ENCODE assay signal across 2 cellular contexts in genomic region chr14:103230658-103231334, GRCh38.
TF ChIP-seq lines count a peak whose summit lies in the region.

No MANE protein-coding gene starts in this region.

TF ChIP-seq in HepG2, 621 proteins besides CTCF, POLR2A, EP300 and RAD21:
- TF ChIP-seq SIX1 (CRISPR knock-in tag; IDR thresholded peaks at IDR 0.05; ENCODE audit: borderline replicate concordance) (no peak), CEBPZ (IDR thresholded peaks at IDR 0.05; ENCODE audit: low read length) (no peak), ZBTB37 (CRISPR knock-in tag; IDR thresholded peaks at IDR 0.05) (no peak), MAFK (conservative IDR thresholded peaks at IDR 0.05 in 1 of 2, IDR thresholded peaks at IDR 0.05 in 1 of 2; ENCODE audit: low read length in 2 of 2) (no peak)

TF ChIP-seq in H1, 55 proteins besides CTCF, POLR2A, EP300 and RAD21:
- TF ChIP-seq BRCA1 (IDR thresholded peaks at IDR 0.05; ENCODE audit: low read depth, low read length) (no peak), CTBP2 (IDR thresholded peaks at IDR 0.05; ENCODE audit: borderline replicate concordance, insufficient read depth, insufficient read length, low read length) (no peak), HDAC2 (IDR thresholded peaks at IDR 0.05; ENCODE audit: borderline replicate concordance in 1 of 2, low read depth in 2 of 2, low read length in 2 of 2) (no peak), KDM4A (IDR thresholded peaks at IDR 0.05; ENCODE audit: low read depth, low read length, severe bottlenecking) (no peak), CHD1 (IDR thresholded peaks at IDR 0.05; ENCODE audit: low read depth, low read length) (no peak), POLR2AphosphoS5 (IDR thresholded peaks at IDR 0.05; ENCODE audit: low read depth, low read length) (no peak), CHD2 (IDR thresholded peaks at IDR 0.05; ENCODE audit: low read length) (no peak), KDM5A (IDR thresholded peaks at IDR 0.05; ENCODE audit: low read length) (no peak), RFX5 (IDR thresholded peaks at IDR 0.05; ENCODE audit: borderline replicate concordance, low read depth, low read length) (no peak), SIX5 (IDR thresholded peaks at IDR 0.05; ENCODE audit: low read depth, low read length) (no peak), SAP30 (IDR thresholded peaks at IDR 0.05; ENCODE audit: insufficient read depth, insufficient replicate concordance, low read length) (no peak), BCL11A (IDR thresholded peaks at IDR 0.05; ENCODE audit: low read depth in 2 of 2, low read length in 2 of 2) (no peak), SIRT6 (IDR thresholded peaks at IDR 0.05; ENCODE audit: low read length) (no peak), EGR1 (IDR thresholded peaks at IDR 0.05; ENCODE audit: borderline replicate concordance, low read depth, low read length) (no peak), JUND (IDR thresholded peaks at IDR 0.05; ENCODE audit: low read length) (no peak), NRF1 (IDR thresholded peaks at IDR 0.05; ENCODE audit: low read depth, low read length) (no peak), EZH2 (IDR thresholded peaks at IDR 0.05; ENCODE audit: low read depth, low read length, severe bottlenecking) (no peak), CREB1 (IDR thresholded peaks at IDR 0.05) (no peak), ASH2L (IDR thresholded peaks at IDR 0.05; ENCODE audit: low read length) (no peak), BACH1 (IDR thresholded peaks at IDR 0.05; ENCODE audit: low read length) (no peak)
